Comparison of ENCODE assay signal across 1 cellular context in genomic region chr2:101854877-101855276, GRCh38.
TF ChIP-seq lines count a peak whose summit lies in the region.

No MANE protein-coding gene starts in this region.

TF ChIP-seq in SK-N-SH treated with all-trans-retinoic acid at 6 μM for 48 hours, 23 proteins besides CTCF, POLR2A, EP300 and RAD21 (continued from another document):
- no peak for TF ChIP-seq OSR1 (CRISPR knock-in tag; IDR thresholded peaks at IDR 0.05)
- TF ChIP-seq RARB (CRISPR knock-in tag; IDR thresholded peaks at IDR 0.05) = no peak
- TF ChIP-seq GLIS3 (CRISPR knock-in tag; IDR thresholded peaks at IDR 0.05) = no peak
- no peak for TF ChIP-seq ZFP30 (CRISPR knock-in tag; IDR thresholded peaks at IDR 0.05)
- no peak for TF ChIP-seq POU6F1 (CRISPR knock-in tag; IDR thresholded peaks at IDR 0.05; ENCODE audit: borderline replicate concordance, low read depth)
- no peak for TF ChIP-seq ZNF8 (CRISPR knock-in tag; IDR thresholded peaks at IDR 0.05)
TF ChIP-seq in SK-N-SH treated with all-trans-retinoic acid at 6 μM for 48 hours: peak in this region for 0.
